8 cellular contexts compared by ENCODE assay signal in genomic region chr2:143397886-143398614, GRCh38.
DNase-seq lines count a peak whose midpoint lies in the region; ATAC-seq, FAIRE-seq and TF ChIP-seq lines count a peak whose summit lies in the region.

No MANE protein-coding gene starts in this region.

- FAIRE-seq in urothelium cell line (lab: Jason Lieb, UNC) = no peak

- in situ Hi-C loops in astrocyte of the spinal cord (cut with HindIII; ENCODE audit: low sequenced_read_pairs) = no loop called here

- no peaks in the 10 kb centered on the region for H3K27me3 ChIP-seq in tibial artery

- intact Hi-C loops in tibial artery (cut with DNase I; ENCODE audit: low total_unique reads) = no loop called here

- H3K27ac Mint-ChIP-seq in activated naive CD8-positive, alpha-beta T cell = peak overlapping the region; percentile 59
- no peak overlapping the region for H3K27ac Mint-ChIP-seq in activated naive CD8-positive, alpha-beta T cell treated with anti-CD3 and anti-CD28 coated beads for 36 hours

- DNase-seq in activated naive CD8-positive, alpha-beta T cell treated with anti-CD3 and anti-CD28 coated beads for 36 hours = no peak
- DNase-seq in astrocyte of the spinal cord (ENCODE audit: low read depth, low spot score) = peak; percentile 66
- peak; percentile 18 for DNase-seq in urothelium cell line (ENCODE audit: low spot score)
- no peak for DNase-seq in tibial artery
- no peak for DNase-seq in superior temporal gyrus (ENCODE audit: extremely low spot score)
- DNase-seq in NCI-H774 (lab: John Stamatoyannopoulos, UW) = no peak

- no peak overlapping the region for H3K4me3 Mint-ChIP-seq in activated naive CD8-positive, alpha-beta T cell
- no peak overlapping the region for H3K4me3 Mint-ChIP-seq in activated naive CD8-positive, alpha-beta T cell treated with anti-CD3 and anti-CD28 coated beads for 36 hours

- H3K4me3 ChIP-seq in astrocyte of the spinal cord (ENCODE audit: low read depth, low read length) (no peak overlapping the region), tibial artery (no peak overlapping the region)

- H3K4me1 ChIP-seq in tibial artery = peaks cover 0 to 14% (median 0%) of the 10 kb centered on the region in 4 donors

- no peak overlapping the region for H3K27ac ChIP-seq in tibial artery

- ATAC-seq in HG03025 (IDR thresholded peaks at IDR 0.05; ENCODE audit: low FRiP score, unreplicated experiment) = peak; percentile 66

- H3K36me3 ChIP-seq in tibial artery = no peaks in the 10 kb centered on the region

- H3K36me3 Mint-ChIP-seq in activated naive CD8-positive, alpha-beta T cell = peaks cover 12% of the 10 kb centered on the region
- H3K36me3 Mint-ChIP-seq in activated naive CD8-positive, alpha-beta T cell treated with anti-CD3 and anti-CD28 coated beads for 36 hours = peaks cover 6% of the 10 kb centered on the region

- H3K4me1 Mint-ChIP-seq in activated naive CD8-positive, alpha-beta T cell (ENCODE audit: low read depth) = peaks cover 52% of the 10 kb centered on the region
- peaks cover 25% of the 10 kb centered on the region for H3K4me1 Mint-ChIP-seq in activated naive CD8-positive, alpha-beta T cell treated with anti-CD3 and anti-CD28 coated beads for 36 hours

- no peaks in the 10 kb centered on the region for H3K27me3 Mint-ChIP-seq in activated naive CD8-positive, alpha-beta T cell
- no peaks in the 10 kb centered on the region for H3K27me3 Mint-ChIP-seq in activated naive CD8-positive, alpha-beta T cell treated with anti-CD3 and anti-CD28 coated beads for 36 hours

- H3K9me3 Mint-ChIP-seq in activated naive CD8-positive, alpha-beta T cell (ENCODE audit: low read depth) = no peaks in the 10 kb centered on the region
- no peaks in the 10 kb centered on the region for H3K9me3 Mint-ChIP-seq in activated naive CD8-positive, alpha-beta T cell treated with anti-CD3 and anti-CD28 coated beads for 36 hours

- no peak for TF ChIP-seq CTCF in astrocyte of the spinal cord (IDR thresholded peaks at IDR 0.05; ENCODE audit: low read depth, low read length)
- no peak for TF ChIP-seq CTCF in tibial artery (IDR thresholded peaks at IDR 0.05)

- H3K9me3 ChIP-seq in tibial artery = no peaks in the 10 kb centered on the region

Comparison
In these comparisons a context has a peak if more than half of its experiments do, and no peak if none do; other contexts are left out.
1. DNase-seq: peak in astrocyte of the spinal cord (single experiment) and urothelium cell line (single experiment); none in activated naive CD8-positive, alpha-beta T cell treated with anti-CD3 and anti-CD28 coated beads for 36 hours (single experiment), tibial artery (0 of 2), superior temporal gyrus (single experiment) and NCI-H774 (single experiment).